In the genomic region with DNA sequence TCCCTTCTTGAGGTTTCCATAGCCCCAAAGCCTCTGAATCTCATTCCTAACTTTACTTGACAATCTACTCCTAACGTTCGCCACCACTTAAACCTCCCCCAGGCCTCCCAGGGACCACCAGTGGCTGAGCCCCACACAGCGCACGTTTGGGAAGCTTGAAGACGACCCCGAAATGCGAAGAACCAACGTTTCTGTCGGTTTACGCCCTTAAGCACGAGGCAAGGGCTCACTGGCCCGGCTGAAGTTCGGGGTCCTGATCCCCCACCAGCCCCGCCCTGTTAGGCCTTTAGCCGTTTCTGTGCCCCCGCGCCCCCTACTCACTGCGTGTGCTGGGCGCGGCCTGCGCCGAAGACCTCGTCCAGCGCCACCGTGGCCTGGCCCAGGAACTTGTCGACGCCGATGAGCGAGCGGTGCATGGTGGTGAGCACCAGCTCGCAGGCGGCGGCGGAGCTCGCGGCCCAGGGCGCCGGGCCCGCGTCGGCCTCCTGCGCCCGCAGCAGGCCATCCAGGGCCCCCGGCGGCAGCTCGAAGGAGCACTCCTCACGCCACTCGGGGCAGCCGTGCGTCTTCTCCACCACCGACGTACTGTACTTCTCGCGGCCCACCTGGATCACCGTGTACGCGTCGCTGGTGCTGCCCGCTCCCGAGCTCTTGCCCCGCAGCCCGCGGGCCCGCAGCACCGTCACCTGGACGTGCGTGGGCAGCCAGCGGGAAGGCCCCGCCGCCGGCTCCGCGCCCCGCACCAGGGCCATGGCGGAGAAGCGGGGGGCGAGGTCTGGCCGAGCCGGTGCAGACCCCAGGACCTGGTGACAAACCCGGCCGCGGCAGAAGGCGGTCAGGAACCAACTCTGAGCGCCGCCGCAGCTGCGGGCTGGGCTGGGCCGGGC, we compare ENCODE assay signal across 8 cellular contexts. TPM values are rescaled to one million over a fixed set of nuclear protein-coding genes. Genes with fewer than 3 reads are reported as not detected.
DNase-seq lines count a peak whose midpoint lies in the region; ATAC-seq, FAIRE-seq and TF ChIP-seq lines count a peak whose summit lies in the region.

No MANE protein-coding gene starts in this region.

- intact Hi-C loops in Right ventricle myocardium inferior (cut with DNase I) (loop anchor here (5.0 kb wide), 1 partner anchor 270 kb away; no protein-coding TSS in a partner anchor), pancreas (cut with DNase I) (no loop called here)

- no peaks in the 10 kb centered on the region for H3K36me3 ChIP-seq in pancreas

- TF ChIP-seq CTCF in LNCaP clone FGC (IDR thresholded peaks at IDR 0.05; ENCODE audit: control insufficient read depth, extremely low read depth, insufficient read depth), result no peak
- TF ChIP-seq CTCF in pancreas (IDR thresholded peaks at IDR 0.05), result no peak

- ATAC-seq in GM21529 (IDR thresholded peaks at IDR 0.05; ENCODE audit: unreplicated experiment) (peak; percentile 21), Right ventricle myocardium inferior (peak; percentile 38), pancreas (peak; percentile 46 to 59 (median 52))

- peaks cover 0 to 19% (median 0%) of the 10 kb centered on the region in 3 donors for H3K4me1 ChIP-seq in pancreas

- H3K9me3 ChIP-seq in pancreas, result no peaks in the 10 kb centered on the region

- WGBS in pancreas, 2 donors, result 1 to 2% methylated on average over 40 to 88 of the region's 88 CpGs

- peak; percentile 64 for DNase-seq in Daoy (ENCODE audit: low read depth)
- DNase-seq in LNCaP clone FGC (ENCODE audit: low read depth), result no peak
- DNase-seq in activated T-helper 9 cell treated with anti-CD3 and anti-CD28 coated beads, Interleukin-2, amount 50 U/mL, for 16 hours (ENCODE audit: low read depth), result peak; percentile 8
- peak; percentile 69 for DNase-seq in Right ventricle myocardium inferior (ENCODE audit: missing footprints)
- DNase-seq in pancreas, result peak in 4 of 6 donors; percentile 37 to 78 (median 60)
- no peak for DNase-seq in foreskin melanocyte
- no peak for DNase-seq in SW 1271 (lab: John Stamatoyannopoulos, UW)

- H3K27me3 ChIP-seq in pancreas, result no peaks in the 10 kb centered on the region

- H3K27ac ChIP-seq in pancreas, result peak overlapping the region; percentile 80 to 86 (median 85)

- no peak for FAIRE-seq in pancreas (lab: Jason Lieb, UNC)

- peak overlapping the region; percentile 60 for H3K4me3 ChIP-seq in LNCaP clone FGC (ENCODE audit: low read depth, low read length)
- peak overlapping the region; percentile 71 to 90 (median 83) for H3K4me3 ChIP-seq in pancreas

RNA-seq across cellular contexts. Expression of gene RAB11FIP5, which starts 0.5 kb away (rescaled TPM):
- total RNA-seq in Daoy (2014; rRNA removed; shearing (Covaris generic)), result 18.0 and 20.6 TPM in 2 replicates
- 19.0 TPM for total RNA-seq in Right ventricle myocardium inferior
- 10 to 100 TPM; 13.4 to 17.6 (median 16.2) TPM for total RNA-seq in pancreas
- polyA plus RNA-seq in pancreas, result 10 to 100 TPM; 10.1 to 12.4 TPM

RNA-seq across cellular contexts. Expression of gene SFXN5, which starts 40.8 kb away (rescaled TPM):
- 10.2 and 11.0 TPM in 2 replicates for total RNA-seq in Daoy (2014; rRNA removed; shearing (Covaris generic))
- total RNA-seq in Right ventricle myocardium inferior (9.6 TPM), pancreas (1 to 10 TPM; 2.6 to 8.4 (median 4.8) TPM)
- 1 to 10 TPM; 5.3 to 7.0 TPM for polyA plus RNA-seq in pancreas

Comparison
In these comparisons a context has a peak if more than half of its experiments do, and no peak if none do; other contexts are left out.
1. DNase-seq: peak in Daoy (single experiment), activated T-helper 9 cell treated with anti-CD3 and anti-CD28 coated beads, Interleukin-2, amount 50 U/mL, for 16 hours (single experiment), Right ventricle myocardium inferior (single experiment) and pancreas (4 of 6); none in LNCaP clone FGC (single experiment), foreskin melanocyte (single experiment) and SW 1271 (0 of 2).
2. Peak in every context shown above with its lines, with median percentiles within 50 percentile points of each other: ATAC-seq.